ENCODE assay signal across 1 cellular context in genomic region chr9:114894801-114895433, GRCh38.
TF ChIP-seq lines count a peak whose summit lies in the region.

No MANE protein-coding gene starts in this region.

TF ChIP-seq in GM23338, 12 proteins besides CTCF, POLR2A, EP300 and RAD21 (continued from another document):
- no peak for TF ChIP-seq STAT1 (IDR thresholded peaks at IDR 0.05; ENCODE audit: unreplicated experiment)
- no peak for TF ChIP-seq EZH2 (IDR thresholded peaks at IDR 0.05; ENCODE audit: low read depth, unreplicated experiment)
- TF ChIP-seq POLR2AphosphoS5 (IDR thresholded peaks at IDR 0.05; ENCODE audit: low read depth) = no peak
- no peak for TF ChIP-seq NANOG (IDR thresholded peaks at IDR 0.05; ENCODE audit: borderline replicate concordance)
- no peak for TF ChIP-seq ETS1 (IDR thresholded peaks at IDR 0.05)
- TF ChIP-seq EZH2phosphoT487 (IDR thresholded peaks at IDR 0.05; ENCODE audit: unreplicated experiment) = no peak
- no peak for TF ChIP-seq REST (IDR thresholded peaks at IDR 0.05; ENCODE audit: unreplicated experiment)
- TF ChIP-seq ZNF331 (CRISPR knock-in tag; IDR thresholded peaks at IDR 0.05; ENCODE audit: low read depth) = no peak
